In genomic region chr1:92230736-92231135, GRCh38 we compare ENCODE assay signal across 37 cellular contexts. TPM values are rescaled to one million over a fixed set of nuclear protein-coding genes. Genes with fewer than 3 reads are reported as not detected.
"Had no signal": no experiment of that assay in that cellular context is flagged by ENCODE, and none has a peak within 500 bp of the region (broad histone marks: within the 10 kb centered on the region; RNA-seq: fewer than 3 reads in every experiment).

No MANE protein-coding gene starts in this region.

- DNase-seq: activated B cell treated with CpG ODN at 0.5 μM for 24 hours; activated CD4-positive, alpha-beta memory T cell treated with anti-CD3 and anti-CD28 coated beads for 36 hours; activated CD4-positive, alpha-beta T cell treated with anti-CD3 and anti-CD28 coated beads for 4 hours; activated CD4-positive, alpha-beta T cell treated with anti-CD3 and anti-CD28 coated beads, Interleukin-2, amount 10 ng/mL, durations not matched to agents 24 days and 14 days; activated CD4-positive, alpha-beta T cell treated with anti-CD3 and anti-CD28 coated beads, Interleukin-2, amount 50 U/mL, for 1 hour; activated CD4-positive, alpha-beta T cell treated with anti-CD3 and anti-CD28 coated beads, Interleukin-2, amount 50 U/mL, for 4 hours; activated CD4-positive, CD25-positive, alpha-beta regulatory T cell treated with anti-CD3 and anti-CD28 coated beads, Interleukin-2, amount 50 U/mL, for 72 hours; activated CD8-positive, alpha-beta memory T cell treated with anti-CD3 and anti-CD28 coated beads for 24 hours; activated CD8-positive, alpha-beta memory T cell treated with anti-CD3 and anti-CD28 coated beads, Interleukin-2, amount 10 ng/mL, durations not matched to agents 7 days and 5 days; activated CD8-positive, alpha-beta memory T cell treated with anti-CD3 and anti-CD28 coated beads, Interleukin-2, amount 50 U/mL, for 48 hours; activated CD8-positive, alpha-beta T cell treated with anti-CD3 and anti-CD28 coated beads, Interleukin-2, amount 10 ng/mL, durations not matched to agents 7 days and 5 days; activated effector memory CD4-positive, alpha-beta T cell treated with Interleukin-2 at 50 U/mL for 16 hours; activated gamma-delta T cell; activated naive CD4-positive, alpha-beta T cell treated with anti-CD3 and anti-CD28 coated beads, Interleukin-2, amount 10 ng/mL, durations not matched to agents 7 days and 5 days; activated naive CD4-positive, alpha-beta T cell treated with Interleukin-2 at 50 U/mL for 16 hours; activated naive CD8-positive, alpha-beta T cell treated with anti-CD3 and anti-CD28 coated beads, Interleukin-2, amount 10 ng/mL, durations not matched to agents 7 days and 5 days; activated naive CD8-positive, alpha-beta T cell treated with anti-CD3 and anti-CD28 coated beads, Interleukin-2, amount 50 U/mL, for 24 hours; activated T-cell treated with anti-CD3 and anti-CD28 coated beads, Interleukin-2, amount 50 U/mL, for 24 hours; activated T-cell treated with anti-CD3 and anti-CD28 coated beads, Interleukin-2, amount 50 U/mL, for 48 hours; amygdala; anterior cingulate cortex; colonic mucosa; T-helper 2 cell; T-helper 9 cell had no signal

- H3K36me3 ChIP-seq: ascending aorta, cardiac muscle cell, colonic mucosa had no signal

- H3K27ac ChIP-seq: ascending aorta, cardiac muscle cell, colonic mucosa, VCaP had no signal

- H3K36me3 Mint-ChIP-seq: activated CD4-positive, alpha-beta memory T cell treated with anti-CD3 and anti-CD28 coated beads for 36 hours; activated CD8-positive, alpha-beta memory T cell treated with anti-CD3 and anti-CD28 coated beads, Interleukin-2, amount 10 ng/mL, durations not matched to agents 7 days and 5 days; activated naive CD4-positive, alpha-beta T cell treated with anti-CD3 and anti-CD28 coated beads, Interleukin-2, amount 10 ng/mL, durations not matched to agents 7 days and 5 days; activated naive CD4-positive, alpha-beta T cell treated with anti-CD3 and anti-CD28 coated beads, Interleukin-2, amount 50 U/mL, for 24 hours; activated naive CD8-positive, alpha-beta T cell; activated naive CD8-positive, alpha-beta T cell treated with anti-CD3 and anti-CD28 coated beads, Interleukin-2, amount 10 ng/mL, durations not matched to agents 7 days and 5 days; brain had no signal

- H3K4me1 Mint-ChIP-seq: activated B cell treated with CpG ODN at 0.5 μM for 24 hours; activated CD4-positive, alpha-beta T cell treated with anti-CD3 and anti-CD28 coated beads, Interleukin-2, amount 10 ng/mL, durations not matched to agents 24 days and 14 days; activated CD8-positive, alpha-beta memory T cell treated with anti-CD3 and anti-CD28 coated beads, Interleukin-2, amount 10 ng/mL, durations not matched to agents 7 days and 5 days; activated naive CD4-positive, alpha-beta T cell treated with anti-CD3 and anti-CD28 coated beads, Interleukin-2, amount 10 ng/mL, durations not matched to agents 7 days and 5 days; activated naive CD4-positive, alpha-beta T cell treated with anti-CD3 and anti-CD28 coated beads, Interleukin-2, amount 50 U/mL, for 24 hours; activated naive CD8-positive, alpha-beta T cell treated with anti-CD3 and anti-CD28 coated beads, Interleukin-2, amount 10 ng/mL, durations not matched to agents 7 days and 5 days; activated naive CD8-positive, alpha-beta T cell treated with anti-CD3 and anti-CD28 coated beads, Interleukin-2, amount 50 U/mL, for 24 hours; brain; central memory CD8-positive, alpha-beta T cell had no signal

- H3K9me3 Mint-ChIP-seq: activated B cell treated with CpG ODN at 0.5 μM for 24 hours; activated CD4-positive, alpha-beta memory T cell treated with anti-CD3 and anti-CD28 coated beads for 36 hours; activated CD4-positive, alpha-beta T cell treated with anti-CD3 and anti-CD28 coated beads, Interleukin-2, amount 10 ng/mL, durations not matched to agents 24 days and 14 days; activated naive CD4-positive, alpha-beta T cell treated with anti-CD3 and anti-CD28 coated beads, Interleukin-2, amount 10 ng/mL, durations not matched to agents 7 days and 5 days; activated naive CD4-positive, alpha-beta T cell treated with anti-CD3 and anti-CD28 coated beads, Interleukin-2, amount 50 U/mL, for 24 hours; activated naive CD8-positive, alpha-beta T cell treated with anti-CD3 and anti-CD28 coated beads, Interleukin-2, amount 10 ng/mL, durations not matched to agents 7 days and 5 days; activated naive CD8-positive, alpha-beta T cell treated with anti-CD3 and anti-CD28 coated beads, Interleukin-2, amount 50 U/mL, for 24 hours; activated T-cell treated with anti-CD3 and anti-CD28 coated beads, Interleukin-2, amount 50 U/mL, for 24 hours; activated T-helper 2 cell treated with anti-CD3 and anti-CD28 coated beads, Interferon-gamma antibody, Interleukin-2, Interleukin-4, amounts not matched to agents 10 μg/mL and 5 μg/mL and 100 μg/mL, durations not matched to agents 14 hours and 24 hours and 36 hours; central memory CD8-positive, alpha-beta T cell; T-helper 1 cell treated with Interleukin-12 subunit alpha and Interleukin-12 subunit beta and Interleukin-4 antibody, amounts not matched to agents 30 μg/mL and 1 μg/mL, for 36 hours; T-helper 2 cell treated with Interferon-gamma antibody and Interleukin-4, amounts not matched to agents 5 μg/mL and 100 μg/mL, for 36 hours had no signal

- H3K27me3 Mint-ChIP-seq: activated B cell treated with CpG ODN at 0.5 μM for 24 hours; activated CD4-positive, alpha-beta memory T cell treated with anti-CD3 and anti-CD28 coated beads for 36 hours; activated naive CD4-positive, alpha-beta T cell treated with anti-CD3 and anti-CD28 coated beads, Interleukin-2, amount 50 U/mL, for 24 hours; activated naive CD8-positive, alpha-beta T cell; activated T-cell treated with anti-CD3 and anti-CD28 coated beads, Interleukin-2, amount 50 U/mL, for 24 hours; brain had no signal

- H3K27me3 ChIP-seq: ascending aorta, cardiac muscle cell, colonic mucosa had no signal

- H3K4me3 Mint-ChIP-seq: activated B cell treated with CpG ODN at 0.5 μM for 24 hours; activated CD4-positive, alpha-beta memory T cell treated with anti-CD3 and anti-CD28 coated beads for 36 hours; activated CD4-positive, alpha-beta T cell treated with anti-CD3 and anti-CD28 coated beads, Interleukin-2, amount 10 ng/mL, durations not matched to agents 24 days and 14 days; activated CD8-positive, alpha-beta memory T cell treated with anti-CD3 and anti-CD28 coated beads, Interleukin-2, amount 10 ng/mL, durations not matched to agents 7 days and 5 days; activated CD8-positive, alpha-beta T cell treated with anti-CD3 and anti-CD28 coated beads, Interleukin-2, amount 10 ng/mL, durations not matched to agents 7 days and 5 days; activated naive CD4-positive, alpha-beta T cell treated with anti-CD3 and anti-CD28 coated beads, Interleukin-2, amount 10 ng/mL, durations not matched to agents 7 days and 5 days; activated naive CD4-positive, alpha-beta T cell treated with anti-CD3 and anti-CD28 coated beads, Interleukin-2, amount 50 U/mL, for 24 hours; activated naive CD8-positive, alpha-beta T cell; activated naive CD8-positive, alpha-beta T cell treated with anti-CD3 and anti-CD28 coated beads, Interleukin-2, amount 10 ng/mL, durations not matched to agents 7 days and 5 days; activated naive CD8-positive, alpha-beta T cell treated with anti-CD3 and anti-CD28 coated beads, Interleukin-2, amount 50 U/mL, for 24 hours; activated T-cell treated with anti-CD3 and anti-CD28 coated beads, Interleukin-2, amount 50 U/mL, for 24 hours; brain; central memory CD8-positive, alpha-beta T cell; T-helper 1 cell treated with Interleukin-12 subunit alpha and Interleukin-12 subunit beta and Interleukin-4 antibody, amounts not matched to agents 30 μg/mL and 1 μg/mL, for 36 hours; T-helper 2 cell treated with Interferon-gamma antibody and Interleukin-4, amounts not matched to agents 5 μg/mL and 100 μg/mL, for 36 hours had no signal

- H3K4me1 ChIP-seq: ascending aorta, colonic mucosa had no signal

- H3K9me3 ChIP-seq: ascending aorta, colonic mucosa had no signal

- ATAC-seq: activated CD8-positive, alpha-beta memory T cell treated with anti-CD3 and anti-CD28 coated beads, Interleukin-2, amount 10 ng/mL, durations not matched to agents 7 days and 5 days; activated CD8-positive, alpha-beta T cell treated with anti-CD3 and anti-CD28 coated beads, Interleukin-2, amount 10 ng/mL, durations not matched to agents 7 days and 5 days; activated naive CD8-positive, alpha-beta T cell treated with anti-CD3 and anti-CD28 coated beads, Interleukin-2, amount 50 U/mL, for 24 hours had no signal

- H3K27ac Mint-ChIP-seq: activated B cell treated with CpG ODN at 0.5 μM for 24 hours; activated CD4-positive, alpha-beta memory T cell treated with anti-CD3 and anti-CD28 coated beads for 36 hours; activated CD4-positive, alpha-beta T cell treated with anti-CD3 and anti-CD28 coated beads, Interleukin-2, amount 10 ng/mL, durations not matched to agents 24 days and 14 days; activated CD8-positive, alpha-beta memory T cell treated with anti-CD3 and anti-CD28 coated beads, Interleukin-2, amount 10 ng/mL, durations not matched to agents 7 days and 5 days; activated CD8-positive, alpha-beta T cell treated with anti-CD3 and anti-CD28 coated beads, Interleukin-2, amount 10 ng/mL, durations not matched to agents 7 days and 5 days; activated naive CD4-positive, alpha-beta T cell treated with anti-CD3 and anti-CD28 coated beads, Interleukin-2, amount 10 ng/mL, durations not matched to agents 7 days and 5 days; activated naive CD4-positive, alpha-beta T cell treated with anti-CD3 and anti-CD28 coated beads, Interleukin-2, amount 50 U/mL, for 24 hours; activated naive CD8-positive, alpha-beta T cell; activated naive CD8-positive, alpha-beta T cell treated with anti-CD3 and anti-CD28 coated beads, Interleukin-2, amount 10 ng/mL, durations not matched to agents 7 days and 5 days; activated naive CD8-positive, alpha-beta T cell treated with anti-CD3 and anti-CD28 coated beads, Interleukin-2, amount 50 U/mL, for 24 hours; activated T-cell treated with anti-CD3 and anti-CD28 coated beads, Interleukin-2, amount 50 U/mL, for 24 hours; activated T-helper 2 cell treated with anti-CD3 and anti-CD28 coated beads, Interferon-gamma antibody, Interleukin-2, Interleukin-4, amounts not matched to agents 10 μg/mL and 5 μg/mL and 100 μg/mL, durations not matched to agents 14 hours and 24 hours and 36 hours; brain; T-helper 1 cell treated with Interleukin-12 subunit alpha and Interleukin-12 subunit beta and Interleukin-4 antibody, amounts not matched to agents 30 μg/mL and 1 μg/mL, for 36 hours; T-helper 2 cell treated with Interferon-gamma antibody and Interleukin-4, amounts not matched to agents 5 μg/mL and 100 μg/mL, for 36 hours had no signal

- H3K4me3 ChIP-seq: ascending aorta, cardiac muscle cell, colonic mucosa had no signal

RNA-seq across cellular contexts. Expression of gene C1orf146, which starts 13.0 kb away (rescaled TPM):
- total RNA-seq: activated B cell treated with CpG ODN at 0.5 μM for 24 hours; activated CD4-positive, alpha-beta memory T cell treated with anti-CD3 and anti-CD28 coated beads for 36 hours; activated CD4-positive, alpha-beta T cell treated with anti-CD3 and anti-CD28 coated beads, Interleukin-2, amount 10 ng/mL, durations not matched to agents 24 days and 14 days; activated CD8-positive, alpha-beta memory T cell treated with anti-CD3 and anti-CD28 coated beads, Interleukin-2, amount 10 ng/mL, durations not matched to agents 7 days and 5 days; activated CD8-positive, alpha-beta T cell treated with anti-CD3 and anti-CD28 coated beads, Interleukin-2, amount 10 ng/mL, durations not matched to agents 7 days and 5 days; activated naive CD8-positive, alpha-beta T cell treated with anti-CD3 and anti-CD28 coated beads, Interleukin-2, amount 10 ng/mL, durations not matched to agents 7 days and 5 days; activated T-helper 2 cell treated with anti-CD3 and anti-CD28 coated beads, Interferon-gamma antibody, Interleukin-2, Interleukin-4, amounts not matched to agents 10 μg/mL and 5 μg/mL and 100 μg/mL, durations not matched to agents 14 hours and 24 hours and 36 hours; ascending aorta; bronchial epithelial cell; cardiac muscle cell; chondrocyte; colonic mucosa had no signal
- polyA plus RNA-seq: adipose tissue, cardiac muscle cell had no signal
